Comparison of ENCODE assay signal across 13 cellular contexts in the genomic region with DNA sequence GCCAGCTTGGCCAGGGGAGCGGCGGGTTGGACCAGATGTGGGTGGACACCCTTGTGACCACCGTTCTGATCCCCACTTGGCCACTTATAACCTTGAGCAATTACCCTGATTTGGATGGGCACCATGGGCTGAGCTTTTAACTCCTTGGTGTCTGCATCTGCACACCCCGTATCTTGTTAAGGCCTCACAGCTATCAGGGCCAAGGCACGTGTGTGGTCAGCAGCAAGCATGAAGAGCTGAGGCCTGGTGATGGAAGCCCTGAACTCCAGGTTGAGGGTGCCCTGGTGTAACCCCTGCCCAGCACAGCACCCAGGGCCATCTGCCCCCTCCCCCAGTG.
DNase-seq lines count a peak whose midpoint lies in the region; ATAC-seq and TF ChIP-seq lines count a peak whose summit lies in the region.
"Had no signal": no experiment of that assay in that cellular context is flagged by ENCODE, and none has a peak within 500 bp of the region (broad histone marks: within the 10 kb centered on the region; RNA-seq: fewer than 3 reads in every experiment).

No MANE protein-coding gene starts in this region.

- H3F3A ChIP-seq in GM23338 (replicated peaks; ENCODE audit: low read depth) = no peaks in the 10 kb centered on the region

- H4K20me1 ChIP-seq in GM23338 (replicated peaks; ENCODE audit: insufficient read depth) = no peaks in the 10 kb centered on the region

- H3K9me3 ChIP-seq in body of pancreas = no peaks in the 10 kb centered on the region
- H3K9me3 ChIP-seq in left lung = no peaks in the 10 kb centered on the region

- DNase-seq in GM23338 (ENCODE audit: low spot score) = no peak
- no peak for DNase-seq in body of pancreas
- no peak for DNase-seq in left lung
- DNase-seq in iPS-NIHi11 (ENCODE audit: low spot score) = no peak
- DNase-seq in HPDE6-E6E7 (ENCODE audit: extremely low spot score) = no peak
- DNase-seq in NK-92 treated with Interleukin-12 subunit alpha and Interleukin-12 subunit beta, amount 100 ng/mL, for 24 hours (lab: John Stamatoyannopoulos, UW) = no peak
- DNase-seq: CD4-positive, alpha-beta T cell; head of caudate nucleus; NCI-H1930 had no signal

- no peaks in the 10 kb centered on the region for H3K36me3 ChIP-seq in GM23338 (ENCODE audit: insufficient read depth)
- H3K36me3 ChIP-seq in body of pancreas (replicated peaks in 1 of 2; ENCODE audit: insufficient read depth in 1 of 2, low read depth in 2 of 2) = no peaks in the 10 kb centered on the region
- peaks cover 0 to 12% of the 10 kb centered on the region in 2 donors for H3K36me3 ChIP-seq in left lung
- H3K36me3 ChIP-seq: WERI-Rb-1 had no signal

- H3K79me2 ChIP-seq in GM23338 (replicated peaks; ENCODE audit: insufficient read depth) = peaks cover 34% of the 10 kb centered on the region

- ATAC-seq in GM23338 = no peak
- no peak for ATAC-seq in body of pancreas
- peak; percentile 51 for ATAC-seq in left lung
- ATAC-seq in GM19395 (IDR thresholded peaks at IDR 0.05; ENCODE audit: unreplicated experiment) = no peak

- H3K4me3 Mint-ChIP-seq in GM23338 = no peak overlapping the region; the same call in 2 of the 3 replicates
- H3K4me3 Mint-ChIP-seq: CD4-positive, alpha-beta T cell had no signal

- H3K36me3 Mint-ChIP-seq in GM23338 (ENCODE audit: low read depth) = no peaks in the 10 kb centered on the region

- H3K27me3 Mint-ChIP-seq in GM23338 (ENCODE audit: insufficient read depth, low read depth, poor library complexity) = peaks cover 18% of the 10 kb centered on the region
- H3K27me3 Mint-ChIP-seq: CD4-positive, alpha-beta T cell had no signal

- no peaks in the 10 kb centered on the region for H3K27me3 ChIP-seq in GM23338 (ENCODE audit: insufficient read depth)
- H3K27me3 ChIP-seq in body of pancreas = no peaks in the 10 kb centered on the region
- H3K27me3 ChIP-seq in left lung = no peaks in the 10 kb centered on the region

- intact Hi-C loops in body of pancreas (cut with DNase I) = no loop called here
- intact Hi-C loops in left lung (cut with DNase I) = no loop called here

- H3K4me1 ChIP-seq in GM23338 (ENCODE audit: insufficient read depth) (peaks cover 32% of the 10 kb centered on the region), body of pancreas (peaks cover 86% of the 10 kb centered on the region), left lung (peaks cover 41 to 94% of the 10 kb centered on the region in 2 donors)

- H3K9me2 ChIP-seq in GM23338 (ENCODE audit: insufficient read depth) = no peaks in the 10 kb centered on the region

- peaks cover 57% of the 10 kb centered on the region for H3K4me1 Mint-ChIP-seq in GM23338

- TF ChIP-seq CTCF in GM23338 (conservative IDR thresholded peaks at IDR 0.05; ENCODE audit: low read depth in 2 of 2) (no peak), body of pancreas (IDR thresholded peaks at IDR 0.05) (no peak), left lung (IDR thresholded peaks at IDR 0.05) (no peak)

- WGBS in body of pancreas, 2 donors = 43 to 53% methylated on average over 5 of the region's 5 CpGs

- peak overlapping the region; percentile 79; the same call in 1 of the 2 replicates for H3K27ac ChIP-seq in GM23338 (ENCODE audit: low read depth)
- H3K27ac ChIP-seq in body of pancreas = peak overlapping the region; percentile 66 to 92 (median 85)
- peak overlapping the region; percentile 70 to 81 for H3K27ac ChIP-seq in left lung
- H3K27ac ChIP-seq in skin epidermis = peak overlapping the region in 15 of 21 experiments; percentile 1 to 76 (median 64)
- H3K27ac ChIP-seq: WERI-Rb-1 had no signal

- no peak overlapping the region for H3K4me3 ChIP-seq in GM23338
- H3K4me3 ChIP-seq in body of pancreas = no peak overlapping the region
- H3K4me3 ChIP-seq in left lung = no peak overlapping the region
- no peak overlapping the region for H3K4me3 ChIP-seq in skin epidermis

- H3K4me2 ChIP-seq in GM23338 = peak overlapping the region; percentile 35

- peak overlapping the region; percentile 84 for H3K27ac Mint-ChIP-seq in GM23338
- H3K27ac Mint-ChIP-seq: activated T-helper 2 cell treated with anti-CD3 and anti-CD28 coated beads, Interferon-gamma antibody, Interleukin-2, Interleukin-4, amounts not matched to agents 10 μg/mL and 5 μg/mL and 100 μg/mL, durations not matched to agents 14 hours and 24 hours and 36 hours; CD4-positive, alpha-beta T cell had no signal

- no peaks in the 10 kb centered on the region for H3K9me3 Mint-ChIP-seq in GM23338
- H3K9me3 Mint-ChIP-seq: activated T-helper 2 cell treated with anti-CD3 and anti-CD28 coated beads, Interferon-gamma antibody, Interleukin-2, Interleukin-4, amounts not matched to agents 10 μg/mL and 5 μg/mL and 100 μg/mL, durations not matched to agents 14 hours and 24 hours and 36 hours; CD4-positive, alpha-beta T cell had no signal

- H2AFZ ChIP-seq in GM23338 = no peak overlapping the region

- no peak for TF ChIP-seq POLR2A in body of pancreas (IDR thresholded peaks at IDR 0.05)

TF ChIP-seq in GM23338, 12 proteins besides CTCF, POLR2A, EP300 and RAD21:
- no peak for TF ChIP-seq NANOG (IDR thresholded peaks at IDR 0.05; ENCODE audit: borderline replicate concordance)
